ENCODE assay signal across 26 cellular contexts in genomic region chr1:100614570-100614969, GRCh38.
A peak's percentile ranks its signal among the peaks of the same experiment; 100 is the strongest.
DNase-seq lines count a peak whose midpoint lies in the region; ATAC-seq and TF ChIP-seq lines count a peak whose summit lies in the region.
"Had no signal": no experiment of that assay in that cellular context is flagged by ENCODE, and none has a peak within 500 bp of the region (broad histone marks: within the 10 kb centered on the region; RNA-seq: fewer than 3 reads in every experiment).

No MANE protein-coding gene starts in this region.

- peaks cover 2 to 3% of the 10 kb centered on the region in 2 donors for H3K27me3 Mint-ChIP-seq in CD4-positive, alpha-beta memory T cell
- peaks cover 1% of the 10 kb centered on the region for H3K27me3 Mint-ChIP-seq in activated CD8-positive, alpha-beta T cell treated with anti-CD3 and anti-CD28 coated beads for 36 hours
- H3K27me3 Mint-ChIP-seq: IgD-negative memory B cell had no signal

- H3K27ac Mint-ChIP-seq in CD4-positive, alpha-beta memory T cell, result peak overlapping the region in 5 of 7 donors; percentile 5 to 85 (median 51)
- peak overlapping the region; percentile 62 for H3K27ac Mint-ChIP-seq in activated CD8-positive, alpha-beta T cell treated with anti-CD3 and anti-CD28 coated beads for 36 hours
- H3K27ac Mint-ChIP-seq: IgD-negative memory B cell, mesothelial cell of epicardium, neural progenitor cell, progenitor cell of endocrine pancreas had no signal

- no peaks in the 10 kb centered on the region for H3K36me3 ChIP-seq in CD4-positive, alpha-beta memory T cell (ENCODE audit: insufficient read depth, low read length)
- no peaks in the 10 kb centered on the region for H3K36me3 ChIP-seq in DND-41 (ENCODE audit: insufficient read depth, low read length)
- H3K36me3 ChIP-seq in uterus, result no peaks in the 10 kb centered on the region
- H3K36me3 ChIP-seq: brain microvascular endothelial cell, colonic mucosa, neural progenitor cell, SJSA1 had no signal

- TF ChIP-seq POLR2A in uterus (IDR thresholded peaks at IDR 0.05), result no peak

- peak overlapping the region; percentile 47 for H3K9ac ChIP-seq in DND-41 (ENCODE audit: low read depth, low read length)
- H3K9ac ChIP-seq: GM23248, neural progenitor cell had no signal

- peaks cover 16% of the 10 kb centered on the region for H3K4me1 ChIP-seq in CD4-positive, alpha-beta memory T cell (ENCODE audit: insufficient read depth, low read length)
- peaks cover 33% of the 10 kb centered on the region for H3K4me1 ChIP-seq in DND-41 (ENCODE audit: insufficient read depth, low read length)
- H3K4me1 ChIP-seq in uterus, result no peaks in the 10 kb centered on the region
- H3K4me1 ChIP-seq: colonic mucosa, neural progenitor cell had no signal

- no peaks in the 10 kb centered on the region for H3K9me3 ChIP-seq in CD4-positive, alpha-beta memory T cell (ENCODE audit: control insufficient read depth in 1 of 2, low read length in 2 of 2)
- no peaks in the 10 kb centered on the region for H3K9me3 ChIP-seq in DND-41 (ENCODE audit: insufficient read depth, low read length, severe bottlenecking)
- H3K9me3 ChIP-seq in uterus, result no peaks in the 10 kb centered on the region
- H3K9me3 ChIP-seq: colonic mucosa, SJSA1 had no signal

- CTCF ChIA-PET in CD4-positive, alpha-beta memory T cell (lab: Charles Lee; ENCODE audit: partially characterized antibody), result no interaction called here
- CTCF ChIA-PET in activated CD8-positive, alpha-beta T cell treated with anti-CD3 and anti-CD28 coated beads for 36 hours (lab: Charles Lee), result interaction anchor here (1.0 to 1.7 kb wide), 4 partner anchors 14 to 255 kb away, joined by 3 to 6 read pairs (median 3); no protein-coding TSS in a partner anchor

- no peak overlapping the region for H3K27ac ChIP-seq in CD4-positive, alpha-beta memory T cell (ENCODE audit: low read depth, low read length)
- H3K27ac ChIP-seq in DND-41 (ENCODE audit: low read length), result peak overlapping the region; percentile 84
- no peak overlapping the region for H3K27ac ChIP-seq in uterus
- H3K27ac ChIP-seq: brain microvascular endothelial cell, colonic mucosa, GM23248, HL-60, neural progenitor cell, SJSA1 had no signal

- no peaks in the 10 kb centered on the region for H4K20me1 ChIP-seq in DND-41 (ENCODE audit: insufficient read depth, low read length)

- intact Hi-C loops in CD4-positive, alpha-beta memory T cell (cut with micrococcal nuclease), result no loop called here
- intact Hi-C loops in activated CD8-positive, alpha-beta T cell treated with anti-CD3 and anti-CD28 coated beads for 36 hours (cut with micrococcal nuclease), result no loop called here
- intact Hi-C loops in uterus (cut with DNase I; ENCODE audit: low total_unique reads), result no loop called here

- no peaks in the 10 kb centered on the region for H3K79me2 ChIP-seq in DND-41 (ENCODE audit: insufficient read depth, low read length)

- no peaks in the 10 kb centered on the region for H3K36me3 Mint-ChIP-seq in CD4-positive, alpha-beta memory T cell
- H3K36me3 Mint-ChIP-seq in activated CD8-positive, alpha-beta T cell treated with anti-CD3 and anti-CD28 coated beads for 36 hours (ENCODE audit: low read depth), result no peaks in the 10 kb centered on the region
- H3K36me3 Mint-ChIP-seq: IgD-negative memory B cell, mesothelial cell of epicardium, neural progenitor cell had no signal

- peak overlapping the region; percentile 25 to 80 (median 64) for H3K4me3 Mint-ChIP-seq in CD4-positive, alpha-beta memory T cell
- no peak overlapping the region for H3K4me3 Mint-ChIP-seq in activated CD8-positive, alpha-beta T cell treated with anti-CD3 and anti-CD28 coated beads for 36 hours
- H3K4me3 Mint-ChIP-seq: IgD-negative memory B cell, mesothelial cell of epicardium, neural progenitor cell had no signal

- peaks cover 10 to 18% (median 15%) of the 10 kb centered on the region in 4 donors for H3K4me1 Mint-ChIP-seq in CD4-positive, alpha-beta memory T cell
- peaks cover 17% of the 10 kb centered on the region for H3K4me1 Mint-ChIP-seq in activated CD8-positive, alpha-beta T cell treated with anti-CD3 and anti-CD28 coated beads for 36 hours (ENCODE audit: low read depth)

- POLR2A ChIA-PET in CD4-positive, alpha-beta memory T cell (lab: Charles Lee; ENCODE audit: partially characterized antibody), result interaction anchor here (0.6 to 1.4 kb wide), 2 partner anchors 9 to 77 kb away, joined by 3 read pairs; no protein-coding TSS in a partner anchor
- POLR2A ChIA-PET in activated CD8-positive, alpha-beta T cell treated with anti-CD3 and anti-CD28 coated beads for 36 hours (lab: Charles Lee), result no interaction called here

- H3K27me3 ChIP-seq in CD4-positive, alpha-beta memory T cell (ENCODE audit: insufficient read depth, low read length), result no peaks in the 10 kb centered on the region
- H3K27me3 ChIP-seq in DND-41 (ENCODE audit: insufficient read depth, low read length, poor library complexity), result no peaks in the 10 kb centered on the region
- H3K27me3 ChIP-seq in uterus, result no peaks in the 10 kb centered on the region
- H3K27me3 ChIP-seq: brain microvascular endothelial cell, colonic mucosa, neural progenitor cell, SJSA1 had no signal

- peak overlapping the region; percentile 63 for H2AFZ ChIP-seq in DND-41 (ENCODE audit: low read depth, low read length)
- H2AFZ ChIP-seq: GM23248, neural progenitor cell had no signal

- H3K4me2 ChIP-seq in DND-41 (ENCODE audit: insufficient read depth, low read length), result peak overlapping the region; percentile 69
- H3K4me2 ChIP-seq: neural progenitor cell had no signal

- DNase-seq in CD4-positive, alpha-beta memory T cell, result peak in 1 of 5 donors; percentile 4
- peak; percentile 63 for DNase-seq in DND-41
- no peak for DNase-seq in activated CD8-positive, alpha-beta T cell treated with anti-CD3 and anti-CD28 coated beads for 36 hours
- DNase-seq in left lobe of liver (ENCODE audit: low spot score), result no peak
- no peak for DNase-seq in HT-29 (ENCODE audit: low spot score)
- no peak for DNase-seq in uterus
- DNase-seq: activated CD8-positive, alpha-beta memory T cell treated with anti-CD3 and anti-CD28 coated beads, Interleukin-2, amount 50 U/mL, for 48 hours; brain microvascular endothelial cell; colonic mucosa; DMS79; GM23248; left cardiac atrium; MV-4-11; NCI-H187 treated with DMSO at 0.1 percent for 48 hours; NCI-H226; NCI-H82; stimulated activated CD4-positive, alpha-beta T cell treated with anti-CD3 and anti-CD28 coated beads, Interleukin-1b, Interleukin-23, amount 100 ng/mL, for 48 hours; T1000; trophoblast cell had no signal

- TF ChIP-seq CTCF in DND-41 (IDR thresholded peaks at IDR 0.05; ENCODE audit: borderline replicate concordance, extremely low read depth, low read length, poor library complexity, severe bottlenecking) (no peak), uterus (IDR thresholded peaks at IDR 0.05) (no peak)
- TF ChIP-seq CTCF in activated CD8-positive, alpha-beta T cell treated with anti-CD3 and anti-CD28 coated beads for 36 hours (IDR thresholded peaks at IDR 0.05), result no peak

- H3K4me3 ChIP-seq in CD4-positive, alpha-beta memory T cell (ENCODE audit: low read length in 2 of 2), result no peak overlapping the region
- H3K4me3 ChIP-seq in DND-41 (ENCODE audit: low read depth in 1 of 2, low read length in 2 of 2) (peak overlapping the region in 1 of 2 experiments; percentile 46; a peak in 2 of 4 replicates), uterus (no peak overlapping the region)
- H3K4me3 ChIP-seq: colonic mucosa, GM23248, neural progenitor cell, SJSA1 had no signal

- H3K9me3 Mint-ChIP-seq in CD4-positive, alpha-beta memory T cell, result no peaks in the 10 kb centered on the region
- H3K9me3 Mint-ChIP-seq in activated CD8-positive, alpha-beta T cell treated with anti-CD3 and anti-CD28 coated beads for 36 hours, result no peaks in the 10 kb centered on the region
- H3K9me3 Mint-ChIP-seq: IgD-negative memory B cell, mesothelial cell of epicardium, neural progenitor cell had no signal

- peak; percentile 76 for ATAC-seq in DND-41 (ENCODE audit: insufficient read depth, low read depth)
- peak; percentile 81 for ATAC-seq in activated CD8-positive, alpha-beta T cell treated with anti-CD3 and anti-CD28 coated beads for 36 hours
- ATAC-seq in left lobe of liver, result peak; percentile 79
- no peak for ATAC-seq in HG02840 (IDR thresholded peaks at IDR 0.05; ENCODE audit: low FRiP score, unreplicated experiment)
- ATAC-seq: left cardiac atrium had no signal
